ENCODE assay signal across 16 cellular contexts in the genomic region with DNA sequence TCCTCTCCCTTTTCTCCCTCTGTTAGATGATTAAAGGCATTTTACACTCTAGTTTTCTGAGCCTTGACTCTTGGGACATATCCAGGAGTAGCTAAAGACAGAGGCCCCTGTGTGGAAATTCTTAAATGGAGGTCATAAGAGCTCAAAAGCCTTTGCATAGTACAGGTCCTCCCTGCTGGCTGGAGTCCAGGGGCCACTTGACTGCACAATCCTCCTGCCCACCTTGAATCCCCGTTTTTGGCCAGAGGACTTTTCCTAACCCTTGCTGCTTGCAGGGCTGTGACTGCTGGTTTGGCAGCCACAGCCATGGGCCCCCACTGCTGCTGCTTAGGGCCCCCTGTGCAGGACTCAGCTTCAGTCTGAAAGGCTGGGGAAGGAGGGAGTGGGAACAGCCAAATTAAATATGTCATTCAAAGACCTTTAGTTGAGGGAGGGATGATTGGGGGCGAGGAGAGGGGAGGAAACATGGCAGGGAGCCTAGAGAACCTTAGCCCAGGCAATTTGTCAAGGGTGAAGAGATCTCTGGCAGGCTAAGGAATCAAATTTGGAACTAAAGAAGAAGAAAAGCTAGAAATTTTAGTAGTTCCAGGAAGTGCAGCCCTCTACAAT. TPM values are rescaled to one million over a fixed set of nuclear protein-coding genes. Genes with fewer than 3 reads are reported as not detected.
DNase-seq lines count a peak whose midpoint lies in the region; TF ChIP-seq lines count a peak whose summit lies in the region.
"Had no signal": no experiment of that assay in that cellular context is flagged by ENCODE, and none has a peak within 500 bp of the region (broad histone marks: within the 10 kb centered on the region; RNA-seq: fewer than 3 reads in every experiment).

No MANE protein-coding gene starts in this region.

- TF ChIP-seq POLR2A in thyroid gland (IDR thresholded peaks at IDR 0.05) = no peak

- 17 to 33% methylated on average over 2 of the region's 2 CpGs for WGBS in thyroid gland, 2 donors

- intact Hi-C loops in thyroid gland (cut with DNase I) = no loop called here

- H3K9me3 ChIP-seq in muscle layer of duodenum (ENCODE audit: control insufficient read depth in 1 of 2, low read length in 2 of 2) (no peaks in the 10 kb centered on the region), thyroid gland (no peaks in the 10 kb centered on the region)
- H3K9me3 ChIP-seq: prostate gland had no signal

- DNase-seq in activated CD8-positive, alpha-beta memory T cell treated with anti-CD3 and anti-CD28 coated beads for 24 hours = peak; percentile 28
- DNase-seq in activated CD8-positive, alpha-beta memory T cell treated with anti-CD3 and anti-CD28 coated beads, Interleukin-2, amount 50 U/mL, for 4 hours = no peak
- DNase-seq in coronary artery (ENCODE audit: low spot score) (no peak), thyroid gland (peak; percentile 83 to 84), NCI-H1436 treated with DMSO at 0.1 percent for 48 hours (lab: John Stamatoyannopoulos, UW) (no peak), DMS79 treated with DMSO at 0.1 percent for 48 hours (lab: John Stamatoyannopoulos, UW) (no peak), hippocampal formation (lab: John Stamatoyannopoulos, UW) (no peak)
- DNase-seq: activated CD8-positive, alpha-beta T cell treated with anti-CD3 and anti-CD28 coated beads for 36 hours; effector CD8-positive, alpha-beta T cell; GOT3; NCI-H345; PC-9 had no signal

- peaks cover 60 to 65% of the 10 kb centered on the region in 2 donors for H3K36me3 ChIP-seq in muscle layer of duodenum (ENCODE audit: control insufficient read depth in 1 of 2, insufficient read depth in 2 of 2, low read length in 2 of 2)
- H3K36me3 ChIP-seq in thyroid gland = peaks cover 37 to 39% of the 10 kb centered on the region in 2 donors

- H3K27ac ChIP-seq in coronary artery (peak overlapping the region; percentile 51 to 79), muscle layer of duodenum (ENCODE audit: low read length) (peak overlapping the region; percentile 58), thyroid gland (peak overlapping the region; percentile 46 to 73 (median 60))
- H3K27ac ChIP-seq: PC-9 had no signal

- H3K4me1 ChIP-seq in muscle layer of duodenum (ENCODE audit: control insufficient read depth in 1 of 2, insufficient read depth in 2 of 2, low read length in 2 of 2) = peaks cover 0 to 12% of the 10 kb centered on the region in 2 donors
- H3K4me1 ChIP-seq in thyroid gland = peaks cover 16 to 27% of the 10 kb centered on the region in 2 donors
- H3K4me1 ChIP-seq: prostate gland had no signal

- no peak for TF ChIP-seq CTCF in coronary artery (IDR thresholded peaks at IDR 0.05)
- TF ChIP-seq CTCF in thyroid gland (IDR thresholded peaks at IDR 0.05) = no peak

- H3K27me3 ChIP-seq in muscle layer of duodenum (ENCODE audit: low read depth, low read length) (no peaks in the 10 kb centered on the region), thyroid gland (no peaks in the 10 kb centered on the region)

- H3K4me3 ChIP-seq in coronary artery (no peak overlapping the region), muscle layer of duodenum (ENCODE audit: low read depth in 1 of 2, low read length in 2 of 2) (peak overlapping the region in 1 of 2 donors; percentile 11), thyroid gland (replicated peaks in 1 of 3) (no peak overlapping the region)
- H3K4me3 ChIP-seq: GM12878, lung, PC-9, prostate gland had no signal

RNA-seq across cellular contexts. Expression of gene ARHGAP1, which starts 33.3 kb away (rescaled TPM):
- total RNA-seq in thyroid gland = 10 to 100 TPM; 30.8 to 57.9 (median 47.7) TPM

RNA-seq across cellular contexts. Expression of gene ZNF408, which starts 33.7 kb away (rescaled TPM):
- total RNA-seq in thyroid gland = 10 to 100 TPM in 3 of 4 donors, 1 to 10 TPM in 1; 9.8 to 17.8 (median 12.5) TPM

RNA-seq across cellular contexts. Expression of gene ATG13, which starts 49.7 kb away (rescaled TPM):
- total RNA-seq in thyroid gland = 100 to 1,000 TPM in 3 of 4 donors, 10 to 100 TPM in 1; 85.7 to 148 (median 113) TPM

RNA-seq across cellular contexts. Expression of gene HARBI1, which starts 50.1 kb away (rescaled TPM):
- total RNA-seq in thyroid gland = 1 to 10 TPM; 1.3 to 6.2 (median 3.5) TPM

RNA-seq across cellular contexts. Expression of gene F2, which starts 51.9 kb away (rescaled TPM):
- total RNA-seq in thyroid gland = not detected
- total RNA-seq: activated CD8-positive, alpha-beta T cell treated with anti-CD3 and anti-CD28 coated beads for 36 hours; PC-9 had no signal

Comparison
In these comparisons a context has a peak if more than half of its experiments do, and no peak if none do; other contexts are left out.
1. DNase-seq: peak in activated CD8-positive, alpha-beta memory T cell treated with anti-CD3 and anti-CD28 coated beads for 24 hours (single experiment) and thyroid gland (2 of 2); none in activated CD8-positive, alpha-beta memory T cell treated with anti-CD3 and anti-CD28 coated beads, Interleukin-2, amount 50 U/mL, for 4 hours (single experiment), coronary artery (single experiment), NCI-H1436 treated with DMSO at 0.1 percent for 48 hours (single experiment), DMS79 treated with DMSO at 0.1 percent for 48 hours (single experiment) and hippocampal formation (0 of 2).
2. Peak in every context shown above with its lines, with median percentiles within 50 percentile points of each other: H3K27ac ChIP-seq.